In genomic region chr5:138438724-138439536, GRCh38 we compare ENCODE assay signal across 8 cellular contexts. TPM values are rescaled to one million over a fixed set of nuclear protein-coding genes. Genes with fewer than 3 reads are reported as not detected.
A peak's percentile ranks its signal among the peaks of the same experiment; 100 is the strongest.
DNase-seq lines count a peak whose midpoint lies in the region; ATAC-seq lines count a peak whose summit lies in the region.

A gene with protein sequence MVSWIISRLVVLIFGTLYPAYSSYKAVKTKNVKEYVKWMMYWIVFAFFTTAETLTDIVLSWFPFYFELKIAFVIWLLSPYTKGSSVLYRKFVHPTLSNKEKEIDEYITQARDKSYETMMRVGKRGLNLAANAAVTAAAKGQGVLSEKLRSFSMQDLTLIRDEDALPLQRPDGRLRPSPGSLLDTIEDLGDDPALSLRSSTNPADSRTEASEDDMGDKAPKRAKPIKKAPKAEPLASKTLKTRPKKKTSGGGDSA (plus strand): TSS chr5:138439057. CDS start chr5:138439209, 152 bp downstream.

- H3K9ac ChIP-seq in mesendoderm (ENCODE audit: low read length) = peak within 1 kb of the TSS; percentile 65

- peak within 1 kb of the TSS; percentile 10 for H3K4me3 ChIP-seq in GM08714 (ENCODE audit: low read length)
- H3K4me3 ChIP-seq in mesendoderm (ENCODE audit: low read length) = peak within 1 kb of the TSS; percentile 15

- no peak within 1 kb of the TSS for H2BK15ac ChIP-seq in mesendoderm (replicated peaks; ENCODE audit: low read depth)

- H3K56ac ChIP-seq in mesendoderm (ENCODE audit: low read length) = peak within 1 kb of the TSS; percentile 68

- no peaks in the 10 kb centered on the region for H3K79me1 ChIP-seq in mesendoderm (ENCODE audit: low read length)

- peak; percentile 68 for DNase-seq in NCI-H2196 (lab: John Stamatoyannopoulos, UW; ENCODE audit: unreplicated experiment)
- DNase-seq in activated CD4-positive, alpha-beta memory T cell treated with anti-CD3 and anti-CD28 coated beads, Interleukin-2, amount 10 ng/mL, durations not matched to agents 7 days and 5 days = peak; percentile 56
- peak; percentile 51 to 65 (median 60) for DNase-seq in effector memory CD8-positive, alpha-beta T cell
- DNase-seq in mesendoderm = peak; percentile 79
- peak; percentile 80 for DNase-seq in stimulated activated CD8-positive, alpha-beta memory T cell treated with anti-CD3 and anti-CD28 coated beads, Interleukin-4, amount 100 ng/mL, for 48 hours
- no peak for DNase-seq in SW 1271 (lab: John Stamatoyannopoulos, UW)

- H3K27me3 Mint-ChIP-seq in activated CD4-positive, alpha-beta memory T cell treated with anti-CD3 and anti-CD28 coated beads, Interleukin-2, amount 10 ng/mL, durations not matched to agents 7 days and 5 days = peaks cover 5% of the 10 kb centered on the region
- H3K27me3 Mint-ChIP-seq in effector memory CD8-positive, alpha-beta T cell = no peaks in the 10 kb centered on the region

- no peaks in the 10 kb centered on the region for H3K79me2 ChIP-seq in mesendoderm (ENCODE audit: control insufficient read depth, insufficient read depth, low read length)

- H3K18ac ChIP-seq in mesendoderm (ENCODE audit: low read length) = peak within 1 kb of the TSS; percentile 34

- H3K4me1 Mint-ChIP-seq in activated CD4-positive, alpha-beta memory T cell treated with anti-CD3 and anti-CD28 coated beads, Interleukin-2, amount 10 ng/mL, durations not matched to agents 7 days and 5 days = peaks cover 7% of the 10 kb centered on the region
- peaks cover 12 to 15% of the 10 kb centered on the region in 2 donors for H3K4me1 Mint-ChIP-seq in effector memory CD8-positive, alpha-beta T cell (ENCODE audit: low read depth in 2 of 2)

- H3K27me3 ChIP-seq in mesendoderm (ENCODE audit: insufficient read depth, low read length, poor library complexity) = no peaks in the 10 kb centered on the region

- H3K27ac ChIP-seq in mesendoderm (ENCODE audit: low read depth, low read length) = no peak within 1 kb of the TSS

- peak; percentile 67 for ATAC-seq in HG02610 (IDR thresholded peaks at IDR 0.05; ENCODE audit: unreplicated experiment)
- peak; percentile 91 for ATAC-seq in effector memory CD8-positive, alpha-beta T cell (replicated peaks)

- no peak within 1 kb of the TSS for H3K23ac ChIP-seq in mesendoderm (ENCODE audit: low read length)

- no peak within 1 kb of the TSS for H3K4ac ChIP-seq in mesendoderm (ENCODE audit: low read depth, low read length)

- peaks cover 10% of the 10 kb centered on the region for H3K36me3 ChIP-seq in mesendoderm (ENCODE audit: control insufficient read depth, insufficient read depth, low read length)

- no peak within 1 kb of the TSS for H2BK5ac ChIP-seq in mesendoderm (ENCODE audit: low read length)

- peak within 1 kb of the TSS; percentile 65 for H3K4me2 ChIP-seq in mesendoderm (ENCODE audit: low read length)

- peaks cover 21% of the 10 kb centered on the region for H3K36me3 Mint-ChIP-seq in activated CD4-positive, alpha-beta memory T cell treated with anti-CD3 and anti-CD28 coated beads, Interleukin-2, amount 10 ng/mL, durations not matched to agents 7 days and 5 days (ENCODE audit: low read depth)
- peaks cover 33% of the 10 kb centered on the region for H3K36me3 Mint-ChIP-seq in effector memory CD8-positive, alpha-beta T cell (ENCODE audit: insufficient read depth)

- H3K9me3 Mint-ChIP-seq in activated CD4-positive, alpha-beta memory T cell treated with anti-CD3 and anti-CD28 coated beads, Interleukin-2, amount 10 ng/mL, durations not matched to agents 7 days and 5 days = no peaks in the 10 kb centered on the region
- no peaks in the 10 kb centered on the region for H3K9me3 Mint-ChIP-seq in effector memory CD8-positive, alpha-beta T cell

- H4K8ac ChIP-seq in mesendoderm (ENCODE audit: low read depth, low read length) = no peak within 1 kb of the TSS

- H3K4me3 Mint-ChIP-seq in activated CD4-positive, alpha-beta memory T cell treated with anti-CD3 and anti-CD28 coated beads, Interleukin-2, amount 10 ng/mL, durations not matched to agents 7 days and 5 days = peak within 1 kb of the TSS; percentile 67
- H3K4me3 Mint-ChIP-seq in effector memory CD8-positive, alpha-beta T cell = peak within 1 kb of the TSS; percentile 79 to 80

- H3K27ac Mint-ChIP-seq in activated CD4-positive, alpha-beta memory T cell treated with anti-CD3 and anti-CD28 coated beads, Interleukin-2, amount 10 ng/mL, durations not matched to agents 7 days and 5 days = no peak within 1 kb of the TSS
- peak within 1 kb of the TSS; percentile 8 to 63 for H3K27ac Mint-ChIP-seq in effector memory CD8-positive, alpha-beta T cell

- H2AK5ac ChIP-seq in mesendoderm (ENCODE audit: low read length) = no peak within 1 kb of the TSS

- POLR2A ChIA-PET in activated CD4-positive, alpha-beta memory T cell treated with anti-CD3 and anti-CD28 coated beads, Interleukin-2, amount 10 ng/mL, durations not matched to agents 7 days and 5 days (lab: Charles Lee) = interaction anchor here (0.6 to 1.8 kb wide), 2 partner anchors 11 to 104 kb away, joined by 3 to 5 read pairs; partner anchors contain the start of gene ETF1

- no peak within 1 kb of the TSS for H4K5ac ChIP-seq in mesendoderm (ENCODE audit: low read length)

- H2BK120ac ChIP-seq in mesendoderm (ENCODE audit: low read depth, low read length) = no peak within 1 kb of the TSS

- WGBS in mesendoderm (ENCODE audit: extremely low coverage, insufficient coverage, low lambda C conversion rate) = no CpG with 5 or more reads among the region's 68 CpGs

- H3K4me1 ChIP-seq in mesendoderm (ENCODE audit: control insufficient read depth, low read depth, low read length) = no peaks in the 10 kb centered on the region

- CTCF ChIA-PET in activated CD4-positive, alpha-beta memory T cell treated with anti-CD3 and anti-CD28 coated beads, Interleukin-2, amount 10 ng/mL, durations not matched to agents 7 days and 5 days (lab: Charles Lee) = interaction anchor here (0.9 to 2.0 kb wide), 4 partner anchors 11 to 87 kb away, joined by 3 to 11 read pairs (median 7); partner anchors contain the start of genes EGR1 and KDM3B

RNA-seq across cellular contexts. Expression of the gene that starts here (rescaled TPM):
- 1 to 10 TPM in 1 of 2 experiments, under 1 TPM in 1; 0.76 to 1.1 TPM for total RNA-seq in activated CD4-positive, alpha-beta memory T cell treated with anti-CD3 and anti-CD28 coated beads, Interleukin-2, amount 10 ng/mL, durations not matched to agents 7 days and 5 days
- 8.2 TPM for polyA plus RNA-seq in mesendoderm (2013, experiment 1 of 2)
- polyA plus RNA-seq in mesendoderm (2013, experiment 2 of 2) = 8.7 TPM

Comparison
In these comparisons a context has a peak if more than half of its experiments do, and no peak if none do; other contexts are left out.
1. DNase-seq: peak in NCI-H2196 (single experiment), activated CD4-positive, alpha-beta memory T cell treated with anti-CD3 and anti-CD28 coated beads, Interleukin-2, amount 10 ng/mL, durations not matched to agents 7 days and 5 days (single experiment), effector memory CD8-positive, alpha-beta T cell (3 of 3), mesendoderm (single experiment) and stimulated activated CD8-positive, alpha-beta memory T cell treated with anti-CD3 and anti-CD28 coated beads, Interleukin-4, amount 100 ng/mL, for 48 hours (single experiment); none in SW 1271 (0 of 2).